In genomic region chr19:39995794-39996193, GRCh38 we compare ENCODE assay signal across 11 cellular contexts. TPM values are rescaled to one million over a fixed set of nuclear protein-coding genes. Genes with fewer than 3 reads are reported as not detected.
DNase-seq lines count a peak whose midpoint lies in the region; ATAC-seq, FAIRE-seq and TF ChIP-seq lines count a peak whose summit lies in the region.
"Had no signal": no experiment of that assay in that cellular context is flagged by ENCODE, and none has a peak within 500 bp of the region (broad histone marks: within the 10 kb centered on the region; RNA-seq: fewer than 3 reads in every experiment).

No MANE protein-coding gene starts in this region.

- H3K4me3 ChIP-seq in SU-DHL-6 (ENCODE audit: insufficient read depth, low read length, poor library complexity, severe bottlenecking) (peak overlapping the region; percentile 84), fibroblast of the aortic adventitia (ENCODE audit: low read depth, low read length) (peak overlapping the region; percentile 91), small intestine (ENCODE audit: low read depth in 1 of 2, low read length in 2 of 2) (peak overlapping the region in 1 of 2 donors; percentile 31)
- no peak overlapping the region for H3K4me3 ChIP-seq in effector memory CD4-positive, alpha-beta T cell (ENCODE audit: insufficient read depth, low read depth, low read length, poor library complexity, severe bottlenecking)

- no peaks in the 10 kb centered on the region for H3K9me2 ChIP-seq in SU-DHL-6 (replicated peaks; ENCODE audit: insufficient read depth, low read length)

- peaks cover 0 to 10% of the 10 kb centered on the region in 2 donors for H3K4me1 ChIP-seq in small intestine (ENCODE audit: control insufficient read depth in 2 of 2, insufficient read depth in 1 of 2, low read depth in 1 of 2, low read length in 1 of 2)
- peaks cover 11% of the 10 kb centered on the region for H3K4me1 ChIP-seq in effector memory CD4-positive, alpha-beta T cell (ENCODE audit: control insufficient read depth, insufficient read depth, low read length, poor library complexity, severe bottlenecking)
- H3K4me1 ChIP-seq: pancreas had no signal

- DNase-seq in activated CD4-positive, alpha-beta T cell treated with anti-CD3 and anti-CD28 coated beads, Interleukin-2, amount 10 ng/mL, durations not matched to agents 24 days and 14 days, result no peak
- DNase-seq in activated CD4-positive, alpha-beta T cell treated with anti-CD3 and anti-CD28 coated beads for 4 hours, result no peak
- peak; percentile 18 for DNase-seq in fibroblast of the aortic adventitia (ENCODE audit: low read depth)
- peak; percentile 8 for DNase-seq in small intestine
- no peak for DNase-seq in effector memory CD4-positive, alpha-beta T cell
- DNase-seq in activated effector memory CD4-positive, alpha-beta T cell treated with Interleukin-2 at 50 U/mL for 16 hours, result no peak
- DNase-seq: cortex of kidney, pancreas had no signal

- H3K27ac ChIP-seq in SU-DHL-6 (ENCODE audit: low read depth, low read length), result no peak overlapping the region
- H3K27ac ChIP-seq in small intestine (ENCODE audit: low read depth in 1 of 2, low read length in 1 of 2), result no peak overlapping the region
- no peak overlapping the region for H3K27ac ChIP-seq in effector memory CD4-positive, alpha-beta T cell (ENCODE audit: insufficient read depth, low read length, poor library complexity, severe bottlenecking)

- H3K27me3 ChIP-seq in SU-DHL-6 (ENCODE audit: low read length) (no peaks in the 10 kb centered on the region), small intestine (ENCODE audit: control insufficient read depth in 2 of 2, insufficient read depth in 2 of 2, low read length in 2 of 2) (no peaks in the 10 kb centered on the region)
- H3K27me3 ChIP-seq in effector memory CD4-positive, alpha-beta T cell (replicated peaks; ENCODE audit: control insufficient read depth, insufficient read depth, low read length, poor library complexity, severe bottlenecking), result no peaks in the 10 kb centered on the region
- H3K27me3 ChIP-seq: pancreas, thyroid gland had no signal

- H3K36me3 ChIP-seq in SU-DHL-6 (ENCODE audit: low read length) (peaks cover 16% of the 10 kb centered on the region), small intestine (ENCODE audit: control insufficient read depth in 2 of 2, insufficient read depth in 2 of 2, low read length in 2 of 2) (no peaks in the 10 kb centered on the region)
- H3K36me3 ChIP-seq in effector memory CD4-positive, alpha-beta T cell (ENCODE audit: control insufficient read depth, insufficient read depth, low read length), result peaks cover 6% of the 10 kb centered on the region
- H3K36me3 ChIP-seq: pancreas, thyroid gland had no signal

- FAIRE-seq in small intestine (lab: Jason Lieb, UNC), result no peak
- FAIRE-seq: pancreas had no signal

- ATAC-seq in GM21619 (IDR thresholded peaks at IDR 0.05; ENCODE audit: unreplicated experiment), result no peak

- H3K27ac Mint-ChIP-seq in activated CD4-positive, alpha-beta T cell treated with anti-CD3 and anti-CD28 coated beads, Interleukin-2, amount 10 ng/mL, durations not matched to agents 24 days and 14 days, result peak overlapping the region; percentile 59

- H4K20me1 ChIP-seq in SU-DHL-6 (ENCODE audit: low read depth, low read length), result no peaks in the 10 kb centered on the region

- H2AFZ ChIP-seq in SU-DHL-6 (ENCODE audit: low read depth, low read length, severe bottlenecking), result no peak overlapping the region

- H3K36me3 Mint-ChIP-seq in activated CD4-positive, alpha-beta T cell treated with anti-CD3 and anti-CD28 coated beads, Interleukin-2, amount 10 ng/mL, durations not matched to agents 24 days and 14 days (ENCODE audit: low read depth), result peaks cover 37% of the 10 kb centered on the region

- H3K4me3 Mint-ChIP-seq in activated CD4-positive, alpha-beta T cell treated with anti-CD3 and anti-CD28 coated beads, Interleukin-2, amount 10 ng/mL, durations not matched to agents 24 days and 14 days, result peak overlapping the region; percentile 90

- no peaks in the 10 kb centered on the region for H3K27me3 Mint-ChIP-seq in activated CD4-positive, alpha-beta T cell treated with anti-CD3 and anti-CD28 coated beads, Interleukin-2, amount 10 ng/mL, durations not matched to agents 24 days and 14 days

- H3K9ac ChIP-seq in SU-DHL-6 (ENCODE audit: low read length), result peak overlapping the region; percentile 79

- H3K4me2 ChIP-seq in SU-DHL-6 (ENCODE audit: low read depth, low read length, poor library complexity, severe bottlenecking), result peak overlapping the region; percentile 95

- TF ChIP-seq CTCF in SU-DHL-6 (IDR thresholded peaks at IDR 0.05; ENCODE audit: insufficient read depth, low read length, poor library complexity, severe bottlenecking), result no peak
- no peak for TF ChIP-seq CTCF in fibroblast of the aortic adventitia (IDR thresholded peaks at IDR 0.05; ENCODE audit: insufficient read depth, low read length)

- H3K9me3 Mint-ChIP-seq in activated CD4-positive, alpha-beta T cell treated with anti-CD3 and anti-CD28 coated beads, Interleukin-2, amount 10 ng/mL, durations not matched to agents 24 days and 14 days, result peaks cover 5% of the 10 kb centered on the region

- H3K79me2 ChIP-seq in SU-DHL-6 (ENCODE audit: insufficient read depth, low read length), result peaks cover 57% of the 10 kb centered on the region

- 67 to 72% (median 69%) methylated on average over 1 of the region's 1 CpG for WGBS in small intestine, 3 donors

- peaks cover 21% of the 10 kb centered on the region for H3K9me3 ChIP-seq in SU-DHL-6 (ENCODE audit: insufficient read depth, low read length)
- no peaks in the 10 kb centered on the region for H3K9me3 ChIP-seq in small intestine (ENCODE audit: control insufficient read depth, low read depth)
- no peaks in the 10 kb centered on the region for H3K9me3 ChIP-seq in effector memory CD4-positive, alpha-beta T cell (ENCODE audit: control insufficient read depth, low read length)
- H3K9me3 ChIP-seq: pancreas, thyroid gland had no signal

- intact Hi-C loops in activated CD4-positive, alpha-beta T cell treated with anti-CD3 and anti-CD28 coated beads, Interleukin-2, amount 10 ng/mL, durations not matched to agents 24 days and 14 days (cut with micrococcal nuclease), result loop anchor here (5.0 to 10.0 kb wide), 2 partner anchors 62 to 289 kb away; partner anchors contain the start of genes AKT2 and ZNF780B

- peaks cover 26% of the 10 kb centered on the region for H3K4me1 Mint-ChIP-seq in activated CD4-positive, alpha-beta T cell treated with anti-CD3 and anti-CD28 coated beads, Interleukin-2, amount 10 ng/mL, durations not matched to agents 24 days and 14 days

- no peaks in the 10 kb centered on the region for H3F3A ChIP-seq in SU-DHL-6 (ENCODE audit: insufficient read depth)

RNA-seq across cellular contexts. Expression of gene ZNF546, which starts 1.1 kb away (rescaled TPM):
- total RNA-seq in activated CD4-positive, alpha-beta T cell treated with anti-CD3 and anti-CD28 coated beads, Interleukin-2, amount 10 ng/mL, durations not matched to agents 24 days and 14 days, result 4.4 and 6.7 TPM in 2 replicates
- total RNA-seq in fibroblast of the aortic adventitia (ENCODE audit: low replicate concordance), result 7.1 and 9.7 TPM in 2 replicates
- 1 to 10 TPM in 1 of 3 donors, under 1 TPM in 2; under 0.01 to 1.2 (median 0.67) TPM for polyA plus RNA-seq in small intestine

RNA-seq across cellular contexts. Expression of gene PSMC4, which starts 24.8 kb away (rescaled TPM):
- total RNA-seq in activated CD4-positive, alpha-beta T cell treated with anti-CD3 and anti-CD28 coated beads, Interleukin-2, amount 10 ng/mL, durations not matched to agents 24 days and 14 days, result 192 and 193 TPM in 2 replicates
- total RNA-seq in fibroblast of the aortic adventitia (ENCODE audit: low replicate concordance), result 24.2 and 85.2 TPM in 2 replicates
- 100 to 1,000 TPM in 1 of 3 donors, 10 to 100 TPM in 2; 84.1 to 111 (median 99.2) TPM for polyA plus RNA-seq in small intestine

Comparison
In these comparisons a context has a peak if more than half of its experiments do, and no peak if none do; other contexts are left out.
1. DNase-seq: peak in fibroblast of the aortic adventitia (single experiment) and small intestine (single experiment); none in activated CD4-positive, alpha-beta T cell treated with anti-CD3 and anti-CD28 coated beads, Interleukin-2, amount 10 ng/mL, durations not matched to agents 24 days and 14 days (single experiment), activated CD4-positive, alpha-beta T cell treated with anti-CD3 and anti-CD28 coated beads for 4 hours (0 of 2), effector memory CD4-positive, alpha-beta T cell (0 of 3) and activated effector memory CD4-positive, alpha-beta T cell treated with Interleukin-2 at 50 U/mL for 16 hours (single experiment).